ENCODE assay signal across 21 cellular contexts in genomic region chr2:176500921-176501320, GRCh38.
DNase-seq lines count a peak whose midpoint lies in the region; ATAC-seq and TF ChIP-seq lines count a peak whose summit lies in the region.
"Had no signal": no experiment of that assay in that cellular context is flagged by ENCODE, and none has a peak within 500 bp of the region (broad histone marks: within the 10 kb centered on the region; RNA-seq: fewer than 3 reads in every experiment).

No MANE protein-coding gene starts in this region.

- H4K20me1 ChIP-seq in BLaER1 (no peaks in the 10 kb centered on the region), GM23248 (ENCODE audit: insufficient read depth) (no peaks in the 10 kb centered on the region)

- H3K9ac ChIP-seq in BLaER1, result no peak overlapping the region
- H3K9ac ChIP-seq in GM23248, result 0 out of 2 replicates have a peak overlapping the region, but pooled peaks have one; percentile 11

- 10 to 15% methylated on average over 1 of the region's 1 CpG for WGBS in GM23248 (ENCODE audit: low coverage in 1 of 2, low lambda C conversion rate in 2 of 2, missing lambda C conversion rate in 2 of 2), 2 experiments

- peaks cover 28% of the 10 kb centered on the region for H3K4me1 ChIP-seq in BLaER1
- peaks cover 12% of the 10 kb centered on the region for H3K4me1 ChIP-seq in GM23248 (ENCODE audit: insufficient read depth)
- H3K4me1 ChIP-seq in gastrocnemius medialis, result no peaks in the 10 kb centered on the region
- H3K4me1 ChIP-seq: BE2C, upper lobe of left lung had no signal

- DNase-seq in GM23248 (peak; percentile 90), fibroblast of mammary gland (ENCODE audit: low read depth) (peak; percentile 91), gastrocnemius medialis (no peak), NCI-H2081 (lab: John Stamatoyannopoulos, UW) (no peak), SW480 (ENCODE audit: low spot score) (no peak), D341Med (ENCODE audit: low spot score) (no peak)
- DNase-seq: activated CD4-positive, alpha-beta T cell treated with anti-CD3 and anti-CD28 coated beads, Interleukin-2, amount 10 ng/mL, durations not matched to agents 7 days and 5 days; activated CD8-positive, alpha-beta memory T cell treated with anti-CD3 and anti-CD28 coated beads, Interleukin-2, amount 50 U/mL, for 48 hours; activated effector memory CD4-positive, alpha-beta T cell treated with Interleukin-2 at 50 U/mL for 16 hours; BE2C; Calu3; dermis blood vessel endothelial cell; GF-D8; glutamatergic neuron; KG1; OCI-M1; SIG-M5; stimulated activated CD4-positive, alpha-beta T cell treated with anti-CD3 and anti-CD28 coated beads, Interleukin-4, amount 100 ng/mL, for 4 hours; stimulated activated naive CD8-positive, alpha-beta T cell treated with anti-CD3 and anti-CD28 coated beads, Interleukin-15, amount 100 ng/mL, for 72 hours; upper lobe of left lung had no signal

- intact Hi-C loops in gastrocnemius medialis (cut with DNase I; ENCODE audit: low total_unique reads), result no loop called here

- H3K9me3 ChIP-seq in BLaER1, result no peaks in the 10 kb centered on the region
- H3K9me3 ChIP-seq in GM23248 (ENCODE audit: low read depth), result no peaks in the 10 kb centered on the region
- no peaks in the 10 kb centered on the region for H3K9me3 ChIP-seq in gastrocnemius medialis
- H3K9me3 ChIP-seq: BE2C, upper lobe of left lung had no signal

- H3K9me2 ChIP-seq in GM23248 (ENCODE audit: insufficient read depth), result no peaks in the 10 kb centered on the region

- H2AFZ ChIP-seq in GM23248, result no peak overlapping the region

- H3K4me2 ChIP-seq in BLaER1 (peak overlapping the region; percentile 10), GM23248 (ENCODE audit: unreplicated experiment) (peak overlapping the region; percentile 53)

- H3K36me3 ChIP-seq in BLaER1 (no peaks in the 10 kb centered on the region), GM23248 (ENCODE audit: low read depth) (no peaks in the 10 kb centered on the region), gastrocnemius medialis (no peaks in the 10 kb centered on the region)
- H3K36me3 ChIP-seq: BE2C, upper lobe of left lung had no signal

- peak; percentile 36 to 73 for ATAC-seq in gastrocnemius medialis
- ATAC-seq: stimulated activated naive CD8-positive, alpha-beta T cell treated with anti-CD3 and anti-CD28 coated beads, Interleukin-15, amount 100 ng/mL, for 72 hours had no signal

- no peaks in the 10 kb centered on the region; the same call in 1 of the 2 replicates for H3K27me3 ChIP-seq in BLaER1
- no peaks in the 10 kb centered on the region for H3K27me3 ChIP-seq in GM23248 (replicated peaks; ENCODE audit: insufficient read depth)
- no peaks in the 10 kb centered on the region for H3K27me3 ChIP-seq in gastrocnemius medialis
- H3K27me3 ChIP-seq: BE2C, upper lobe of left lung had no signal

- H3K79me2 ChIP-seq in GM23248 (ENCODE audit: insufficient read depth), result no peaks in the 10 kb centered on the region

- no peak overlapping the region for H3K4me3 ChIP-seq in BLaER1
- no peak overlapping the region for H3K4me3 ChIP-seq in GM23248
- H3K4me3 ChIP-seq in fibroblast of mammary gland (ENCODE audit: control insufficient read depth, low read depth, low read length), result no peak overlapping the region
- H3K4me3 ChIP-seq in gastrocnemius medialis, result no peak overlapping the region
- H3K4me3 ChIP-seq: upper lobe of left lung had no signal

- H3F3A ChIP-seq in GM23248 (ENCODE audit: insufficient read depth), result peaks cover 12% of the 10 kb centered on the region; the same call in 1 of the 2 replicates

- TF ChIP-seq CTCF in fibroblast of mammary gland (conservative IDR thresholded peaks at IDR 0.05; ENCODE audit: control insufficient read depth, insufficient read depth, low read depth, low read length), result no peak
- no peak for TF ChIP-seq CTCF in gastrocnemius medialis (IDR thresholded peaks at IDR 0.05 in 4 of 5, conservative IDR thresholded peaks at IDR 0.05 in 1 of 5)

- H3K27ac ChIP-seq in BLaER1 (no peak overlapping the region), GM23248 (peak overlapping the region; percentile 26), gastrocnemius medialis (no peak overlapping the region)
- H3K27ac ChIP-seq: upper lobe of left lung had no signal

- in situ Hi-C loops in GM23248 (cut with MboI) (no loop called here), gastrocnemius medialis (cut with MboI; ENCODE audit: low sequenced_read_pairs in 4 of 4) (no loop called here)

- TF ChIP-seq POLR2A in gastrocnemius medialis (IDR thresholded peaks at IDR 0.05), result no peak

Comparison
In these comparisons a context has a peak if more than half of its experiments do, and no peak if none do; other contexts are left out.
1. DNase-seq: peak in GM23248 (single experiment) and fibroblast of mammary gland (single experiment); none in gastrocnemius medialis (0 of 2), NCI-H2081 (0 of 2), SW480 (single experiment) and D341Med (single experiment).